In genomic region chr5:35229076-35230042, GRCh38 we compare ENCODE assay signal across 8 cellular contexts. TPM values are rescaled to one million over a fixed set of nuclear protein-coding genes. Genes with fewer than 3 reads are reported as not detected.
DNase-seq lines count a peak whose midpoint lies in the region; ATAC-seq lines count a peak whose summit lies in the region.

No MANE protein-coding gene starts in this region.

- H3K4me1 Mint-ChIP-seq in activated naive CD8-positive, alpha-beta T cell treated with anti-CD3 and anti-CD28 coated beads for 36 hours: peaks cover 12% of the 10 kb centered on the region
- H3K4me1 Mint-ChIP-seq in stimulated activated naive CD8-positive, alpha-beta T cell treated with anti-CD3 and anti-CD28 coated beads, Interleukin-15, amount 100 ng/mL, for 72 hours: peaks cover 15% of the 10 kb centered on the region

- peak overlapping the region; percentile 68 for H3K4me3 Mint-ChIP-seq in activated naive CD8-positive, alpha-beta T cell treated with anti-CD3 and anti-CD28 coated beads for 36 hours
- peak overlapping the region; percentile 75 to 90 for H3K4me3 Mint-ChIP-seq in stimulated activated naive CD8-positive, alpha-beta T cell treated with anti-CD3 and anti-CD28 coated beads, Interleukin-15, amount 100 ng/mL, for 72 hours

- peak; percentile 85 for ATAC-seq in GM19438 (IDR thresholded peaks at IDR 0.05; ENCODE audit: low read depth, unreplicated experiment)
- ATAC-seq in stimulated activated naive CD8-positive, alpha-beta T cell treated with anti-CD3 and anti-CD28 coated beads, Interleukin-15, amount 100 ng/mL, for 72 hours: peak; percentile 67
- ATAC-seq in HG03565 (IDR thresholded peaks at IDR 0.05; ENCODE audit: unreplicated experiment): no peak

- DNase-seq in Daoy (ENCODE audit: low read depth) (peak; percentile 40), HK-2 (ENCODE audit: unreplicated experiment) (peak; percentile 17), islet precursor cell (peak; percentile 91)
- DNase-seq in activated naive CD8-positive, alpha-beta T cell treated with anti-CD3 and anti-CD28 coated beads for 36 hours: peak; percentile 8
- peak; percentile 8 to 32 for DNase-seq in stimulated activated naive CD8-positive, alpha-beta T cell treated with anti-CD3 and anti-CD28 coated beads, Interleukin-15, amount 100 ng/mL, for 72 hours
- DNase-seq in stimulated activated CD4-positive, alpha-beta T cell treated with anti-CD3 and anti-CD28 coated beads, Interleukin-2, amount 100 ng/mL, for 48 hours: no peak

- no peaks in the 10 kb centered on the region for H3K9me3 Mint-ChIP-seq in activated naive CD8-positive, alpha-beta T cell treated with anti-CD3 and anti-CD28 coated beads for 36 hours
- H3K9me3 Mint-ChIP-seq in stimulated activated naive CD8-positive, alpha-beta T cell treated with anti-CD3 and anti-CD28 coated beads, Interleukin-15, amount 100 ng/mL, for 72 hours: no peaks in the 10 kb centered on the region

- peaks cover 86% of the 10 kb centered on the region for H3K27me3 Mint-ChIP-seq in activated naive CD8-positive, alpha-beta T cell treated with anti-CD3 and anti-CD28 coated beads for 36 hours
- peaks cover 94% of the 10 kb centered on the region for H3K27me3 Mint-ChIP-seq in stimulated activated naive CD8-positive, alpha-beta T cell treated with anti-CD3 and anti-CD28 coated beads, Interleukin-15, amount 100 ng/mL, for 72 hours

- no peak overlapping the region for H3K27ac Mint-ChIP-seq in activated naive CD8-positive, alpha-beta T cell treated with anti-CD3 and anti-CD28 coated beads for 36 hours
- peak overlapping the region in 1 of 2 donors; percentile 43 for H3K27ac Mint-ChIP-seq in stimulated activated naive CD8-positive, alpha-beta T cell treated with anti-CD3 and anti-CD28 coated beads, Interleukin-15, amount 100 ng/mL, for 72 hours

- H3K36me3 Mint-ChIP-seq in activated naive CD8-positive, alpha-beta T cell treated with anti-CD3 and anti-CD28 coated beads for 36 hours: no peaks in the 10 kb centered on the region

RNA-seq across cellular contexts. Expression of gene PRLR, which starts 0.9 kb away (rescaled TPM):
- total RNA-seq in Daoy (2014; rRNA removed; shearing (Covaris generic)): 0.29 and 1.2 TPM in 2 replicates
- total RNA-seq in activated naive CD8-positive, alpha-beta T cell treated with anti-CD3 and anti-CD28 coated beads for 36 hours: not detected

Comparison
In these comparisons a context has a peak if more than half of its experiments do, and no peak if none do; other contexts are left out.
1. DNase-seq: peak in Daoy (single experiment), HK-2 (single experiment), activated naive CD8-positive, alpha-beta T cell treated with anti-CD3 and anti-CD28 coated beads for 36 hours (single experiment), islet precursor cell (single experiment) and stimulated activated naive CD8-positive, alpha-beta T cell treated with anti-CD3 and anti-CD28 coated beads, Interleukin-15, amount 100 ng/mL, for 72 hours (2 of 2); none in stimulated activated CD4-positive, alpha-beta T cell treated with anti-CD3 and anti-CD28 coated beads, Interleukin-2, amount 100 ng/mL, for 48 hours (0 of 2).